Comparison of ENCODE assay signal across 1 cellular context in the genomic region with DNA sequence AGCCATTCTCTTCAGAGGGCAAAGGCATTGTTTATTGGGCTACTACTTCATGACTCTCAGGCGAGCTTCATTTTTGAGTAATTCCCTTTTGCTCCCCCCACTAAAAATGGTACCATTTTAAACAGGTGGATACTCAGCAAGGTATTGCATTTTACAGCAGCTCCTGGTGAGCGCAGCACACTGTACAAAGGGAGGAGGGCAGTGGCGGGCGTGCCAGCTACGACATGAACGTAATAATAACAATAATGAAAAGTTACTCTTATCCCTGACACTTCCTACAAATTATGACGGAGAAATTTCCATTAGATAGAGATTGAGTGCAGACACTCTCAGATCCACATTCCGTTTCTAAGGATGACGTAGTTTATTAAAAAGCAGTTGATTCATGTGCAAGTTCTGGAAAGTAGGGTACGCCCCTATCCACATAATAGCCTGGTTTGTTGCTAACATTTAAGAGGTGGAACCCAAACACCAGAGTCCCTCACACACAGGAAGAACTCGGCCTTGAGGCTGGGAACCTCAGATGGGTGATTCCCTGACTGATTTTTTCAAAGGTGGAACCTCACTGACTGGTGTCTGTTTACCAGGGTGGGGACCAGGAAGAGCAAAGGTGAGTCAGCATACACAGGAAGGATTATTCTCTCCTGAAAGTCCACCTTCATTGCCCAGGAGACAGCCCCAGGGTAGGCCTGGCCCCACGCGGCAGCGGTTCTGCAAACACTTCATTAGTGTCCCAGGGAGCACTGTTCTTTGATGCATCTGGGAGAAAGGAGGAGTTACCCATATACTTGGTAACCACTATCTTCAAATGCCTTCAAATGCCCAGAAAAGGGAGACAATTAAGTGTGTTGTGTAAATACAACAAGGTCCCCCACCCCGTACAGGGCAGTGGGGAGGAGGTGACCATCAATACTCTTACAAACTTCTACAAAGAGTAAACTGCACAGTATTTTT.
TF ChIP-seq lines count a peak whose summit lies in the region.

No MANE protein-coding gene starts in this region.

TF ChIP-seq in HepG2, 621 proteins besides CTCF, POLR2A, EP300 and RAD21 (continued from another document and continues in another):
- TF ChIP-seq, protein P1, sequence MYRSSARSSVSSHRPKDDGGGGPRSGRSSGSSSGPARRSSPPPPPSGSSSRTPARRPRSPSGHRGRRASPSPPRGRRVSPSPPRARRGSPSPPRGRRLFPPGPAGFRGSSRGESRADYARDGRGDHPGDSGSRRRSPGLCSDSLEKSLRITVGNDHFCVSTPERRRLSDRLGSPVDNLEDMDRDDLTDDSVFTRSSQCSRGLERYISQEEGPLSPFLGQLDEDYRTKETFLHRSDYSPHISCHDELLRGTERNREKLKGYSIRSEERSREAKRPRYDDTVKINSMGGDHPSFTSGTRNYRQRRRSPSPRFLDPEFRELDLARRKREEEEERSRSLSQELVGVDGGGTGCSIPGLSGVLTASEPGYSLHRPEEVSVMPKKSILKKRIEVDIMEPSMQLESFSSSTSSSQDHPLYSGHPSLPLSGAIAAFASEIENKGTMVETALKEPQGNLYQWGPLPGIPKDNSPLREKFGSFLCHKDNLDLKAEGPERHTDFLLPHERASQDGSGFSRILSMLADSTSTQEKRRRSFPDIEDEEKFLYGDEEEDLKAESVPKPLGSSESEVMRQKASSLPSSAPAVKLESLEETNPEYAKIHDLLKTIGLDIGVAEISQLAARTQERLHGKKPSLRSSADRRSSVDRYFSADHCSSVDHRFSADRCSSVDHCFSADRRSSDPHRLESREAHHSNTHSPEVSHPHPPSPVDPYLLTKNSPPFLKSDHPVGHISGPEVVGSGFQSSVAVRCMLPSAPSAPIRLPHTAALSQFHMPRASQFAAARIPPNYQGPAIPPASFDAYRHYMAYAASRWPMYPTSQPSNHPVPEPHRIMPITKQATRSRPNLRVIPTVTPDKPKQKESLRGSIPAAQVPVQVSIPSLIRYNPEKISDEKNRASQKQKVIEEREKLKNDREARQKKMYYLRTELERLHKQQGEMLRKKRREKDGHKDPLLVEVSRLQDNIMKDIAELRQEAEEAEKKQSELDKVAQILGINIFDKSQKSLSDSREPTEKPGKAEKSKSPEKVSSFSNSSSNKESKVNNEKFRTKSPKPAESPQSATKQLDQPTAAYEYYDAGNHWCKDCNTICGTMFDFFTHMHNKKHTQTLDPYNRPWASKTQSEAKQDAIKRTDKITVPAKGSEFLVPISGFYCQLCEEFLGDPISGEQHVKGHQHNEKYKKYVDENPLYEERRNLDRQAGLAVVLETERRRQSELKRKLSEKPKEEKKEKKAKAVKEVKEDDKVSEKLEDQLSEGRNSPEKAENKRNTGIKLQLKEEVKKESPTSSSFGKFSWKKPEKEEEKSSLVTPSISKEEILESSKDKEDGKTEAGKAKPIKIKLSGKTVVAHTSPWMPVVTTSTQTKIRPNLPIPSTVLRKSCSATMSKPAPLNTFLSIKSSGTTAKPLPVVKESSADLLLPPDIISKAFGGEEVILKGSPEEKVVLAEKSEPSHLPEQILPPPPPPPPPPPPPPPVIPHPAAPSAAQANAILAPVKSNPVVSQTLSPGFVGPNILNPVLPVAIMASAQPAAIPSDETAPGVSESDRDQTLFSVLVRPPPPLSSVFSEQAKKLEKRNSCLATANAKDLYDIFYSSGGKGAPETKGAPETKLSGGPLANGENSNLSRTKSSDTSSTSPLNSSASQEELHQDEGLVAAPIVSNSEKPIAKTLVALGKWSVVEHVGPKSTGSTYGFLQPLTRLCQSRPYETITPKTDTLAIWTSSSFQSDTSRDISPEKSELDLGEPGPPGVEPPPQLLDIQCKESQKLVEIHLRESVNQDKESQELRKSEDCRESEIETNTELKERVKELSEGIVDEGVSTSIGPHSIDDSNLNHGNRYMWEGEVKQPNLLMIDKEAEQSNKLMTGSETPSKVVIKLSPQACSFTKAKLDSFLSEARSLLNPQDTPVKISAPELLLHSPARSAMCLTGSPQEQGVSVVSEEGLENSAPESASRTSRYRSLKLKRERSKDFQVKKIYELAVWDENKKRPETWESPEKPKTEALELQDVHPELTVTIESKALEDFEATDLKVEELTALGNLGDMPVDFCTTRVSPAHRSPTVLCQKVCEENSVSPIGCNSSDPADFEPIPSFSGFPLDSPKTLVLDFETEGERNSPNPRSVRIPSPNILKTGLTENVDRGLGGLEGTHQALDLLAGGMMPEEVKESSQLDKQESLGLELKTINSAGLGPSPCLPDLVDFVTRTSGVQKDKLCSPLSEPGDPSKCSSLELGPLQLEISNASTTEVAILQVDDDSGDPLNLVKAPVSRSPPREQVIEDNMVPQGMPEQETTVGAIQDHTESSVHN (CRISPR knock-in tag; IDR thresholded peaks at IDR 0.05), result no peak
- TF ChIP-seq, protein P2, sequence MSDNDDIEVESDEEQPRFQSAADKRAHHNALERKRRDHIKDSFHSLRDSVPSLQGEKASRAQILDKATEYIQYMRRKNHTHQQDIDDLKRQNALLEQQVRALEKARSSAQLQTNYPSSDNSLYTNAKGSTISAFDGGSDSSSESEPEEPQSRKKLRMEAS (IDR thresholded peaks at IDR 0.05), result peak; percentile 80
- TF ChIP-seq, protein P3, sequence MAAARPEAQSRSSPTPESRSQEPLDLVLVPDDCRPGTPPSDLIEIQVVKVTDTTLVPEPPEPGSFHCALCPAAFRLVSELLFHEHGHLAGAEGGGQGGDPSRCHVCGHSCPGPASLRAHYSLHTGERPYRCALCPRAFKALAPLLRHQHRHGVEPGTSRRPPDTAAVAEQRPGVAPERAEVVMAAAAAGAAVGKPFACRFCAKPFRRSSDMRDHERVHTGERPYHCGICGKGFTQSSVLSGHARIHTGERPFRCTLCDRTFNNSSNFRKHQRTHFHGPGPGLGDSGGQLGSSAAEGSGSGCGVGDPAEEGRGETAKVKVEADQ (CRISPR knock-in tag; IDR thresholded peaks at IDR 0.05; ENCODE audit: borderline replicate concordance), result no peak
- TF ChIP-seq AKNA (CRISPR knock-in tag; IDR thresholded peaks at IDR 0.05; ENCODE audit: borderline replicate concordance), result no peak
- TF ChIP-seq MAFK (conservative IDR thresholded peaks at IDR 0.05 in 1 of 2, IDR thresholded peaks at IDR 0.05 in 1 of 2; ENCODE audit: low read length in 2 of 2), result peak; percentile 61 to 81
- TF ChIP-seq SATB2 (CRISPR knock-in tag; IDR thresholded peaks at IDR 0.05), result no peak
- TF ChIP-seq HIVEP1 (CRISPR knock-in tag; IDR thresholded peaks at IDR 0.05), result no peak
- TF ChIP-seq DBP (CRISPR knock-in tag; IDR thresholded peaks at IDR 0.05; ENCODE audit: not compliant biosample characterization), result no peak
- TF ChIP-seq, protein P4, sequence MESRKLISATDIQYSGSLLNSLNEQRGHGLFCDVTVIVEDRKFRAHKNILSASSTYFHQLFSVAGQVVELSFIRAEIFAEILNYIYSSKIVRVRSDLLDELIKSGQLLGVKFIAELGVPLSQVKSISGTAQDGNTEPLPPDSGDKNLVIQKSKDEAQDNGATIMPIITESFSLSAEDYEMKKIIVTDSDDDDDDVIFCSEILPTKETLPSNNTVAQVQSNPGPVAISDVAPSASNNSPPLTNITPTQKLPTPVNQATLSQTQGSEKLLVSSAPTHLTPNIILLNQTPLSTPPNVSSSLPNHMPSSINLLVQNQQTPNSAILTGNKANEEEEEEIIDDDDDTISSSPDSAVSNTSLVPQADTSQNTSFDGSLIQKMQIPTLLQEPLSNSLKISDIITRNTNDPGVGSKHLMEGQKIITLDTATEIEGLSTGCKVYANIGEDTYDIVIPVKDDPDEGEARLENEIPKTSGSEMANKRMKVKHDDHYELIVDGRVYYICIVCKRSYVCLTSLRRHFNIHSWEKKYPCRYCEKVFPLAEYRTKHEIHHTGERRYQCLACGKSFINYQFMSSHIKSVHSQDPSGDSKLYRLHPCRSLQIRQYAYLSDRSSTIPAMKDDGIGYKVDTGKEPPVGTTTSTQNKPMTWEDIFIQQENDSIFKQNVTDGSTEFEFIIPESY (CRISPR knock-in tag; IDR thresholded peaks at IDR 0.05), result peak; percentile 63; the same call in 1 of the 2 replicates
- TF ChIP-seq, protein P5, sequence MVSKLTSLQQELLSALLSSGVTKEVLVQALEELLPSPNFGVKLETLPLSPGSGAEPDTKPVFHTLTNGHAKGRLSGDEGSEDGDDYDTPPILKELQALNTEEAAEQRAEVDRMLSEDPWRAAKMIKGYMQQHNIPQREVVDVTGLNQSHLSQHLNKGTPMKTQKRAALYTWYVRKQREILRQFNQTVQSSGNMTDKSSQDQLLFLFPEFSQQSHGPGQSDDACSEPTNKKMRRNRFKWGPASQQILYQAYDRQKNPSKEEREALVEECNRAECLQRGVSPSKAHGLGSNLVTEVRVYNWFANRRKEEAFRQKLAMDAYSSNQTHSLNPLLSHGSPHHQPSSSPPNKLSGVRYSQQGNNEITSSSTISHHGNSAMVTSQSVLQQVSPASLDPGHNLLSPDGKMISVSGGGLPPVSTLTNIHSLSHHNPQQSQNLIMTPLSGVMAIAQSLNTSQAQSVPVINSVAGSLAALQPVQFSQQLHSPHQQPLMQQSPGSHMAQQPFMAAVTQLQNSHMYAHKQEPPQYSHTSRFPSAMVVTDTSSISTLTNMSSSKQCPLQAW (CRISPR knock-in tag; IDR thresholded peaks at IDR 0.05), result peak; percentile 86; the same call in 1 of the 2 replicates
- TF ChIP-seq DRAP1 (CRISPR knock-in tag; IDR thresholded peaks at IDR 0.05), result peak; percentile 42; the same call in 1 of the 2 replicates
- TF ChIP-seq ZNF552 (CRISPR knock-in tag; IDR thresholded peaks at IDR 0.05; ENCODE audit: borderline replicate concordance), result no peak
- TF ChIP-seq HNRNPK (IDR thresholded peaks at IDR 0.05; ENCODE audit: low read depth, low read length, poor library complexity, severe bottlenecking), result no peak
- TF ChIP-seq LCORL (IDR thresholded peaks at IDR 0.05), result no peak
- TF ChIP-seq LCORL (CRISPR knock-in tag; IDR thresholded peaks at IDR 0.05), result peak; percentile 65; the same call in 1 of the 2 replicates
- peak; percentile 69; the same call in 1 of the 2 replicates for TF ChIP-seq MEF2D (CRISPR knock-in tag; IDR thresholded peaks at IDR 0.05)
- TF ChIP-seq SMARCE1 (IDR thresholded peaks at IDR 0.05; ENCODE audit: borderline replicate concordance), result no peak
- TF ChIP-seq RXRB (CRISPR knock-in tag; IDR thresholded peaks at IDR 0.05; ENCODE audit: borderline replicate concordance), result peak; percentile 93
- no peak for TF ChIP-seq ZNF589 (CRISPR knock-in tag; conservative IDR thresholded peaks at IDR 0.05)
- peak; percentile 75; the same call in 1 of the 2 replicates for TF ChIP-seq JUN (CRISPR knock-in tag; IDR thresholded peaks at IDR 0.05)
- TF ChIP-seq ZSCAN20 (CRISPR knock-in tag; IDR thresholded peaks at IDR 0.05; ENCODE audit: borderline replicate concordance), result no peak
- TF ChIP-seq ZFP36 (IDR thresholded peaks at IDR 0.05; ENCODE audit: borderline replicate concordance, low read depth, low read length, partially characterized antibody), result no peak
- TF ChIP-seq SP5 (CRISPR knock-in tag; IDR thresholded peaks at IDR 0.05; ENCODE audit: borderline replicate concordance, low read depth), result peak; percentile 98
- TF ChIP-seq, protein P6, sequence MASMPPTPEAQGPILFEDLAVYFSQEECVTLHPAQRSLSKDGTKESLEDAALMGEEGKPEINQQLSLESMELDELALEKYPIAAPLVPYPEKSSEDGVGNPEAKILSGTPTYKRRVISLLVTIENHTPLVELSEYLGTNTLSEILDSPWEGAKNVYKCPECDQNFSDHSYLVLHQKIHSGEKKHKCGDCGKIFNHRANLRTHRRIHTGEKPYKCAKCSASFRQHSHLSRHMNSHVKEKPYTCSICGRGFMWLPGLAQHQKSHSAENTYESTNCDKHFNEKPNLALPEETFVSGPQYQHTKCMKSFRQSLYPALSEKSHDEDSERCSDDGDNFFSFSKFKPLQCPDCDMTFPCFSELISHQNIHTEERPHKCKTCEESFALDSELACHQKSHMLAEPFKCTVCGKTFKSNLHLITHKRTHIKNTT (CRISPR knock-in tag; IDR thresholded peaks at IDR 0.05), result no peak
- TF ChIP-seq ZNF841 (CRISPR knock-in tag; IDR thresholded peaks at IDR 0.05; ENCODE audit: borderline replicate concordance), result no peak
- TF ChIP-seq HOXD1 (CRISPR knock-in tag; IDR thresholded peaks at IDR 0.05), result peak; percentile 76; the same call in 1 of the 2 replicates
- no peak for TF ChIP-seq POLR2AphosphoS2 (IDR thresholded peaks at IDR 0.05; ENCODE audit: low read depth, low read length)
- no peak for TF ChIP-seq NCOA1 (CRISPR knock-in tag; IDR thresholded peaks at IDR 0.05)
- no peak for TF ChIP-seq ZNF790 (CRISPR knock-in tag; IDR thresholded peaks at IDR 0.05; ENCODE audit: borderline replicate concordance)
- TF ChIP-seq ZNF33A (CRISPR knock-in tag; IDR thresholded peaks at IDR 0.05; ENCODE audit: borderline replicate concordance), result no peak
- peak; percentile 7; the same call in 1 of the 2 replicates for TF ChIP-seq ZNF7 (CRISPR knock-in tag; IDR thresholded peaks at IDR 0.05)
